12 cellular contexts compared by ENCODE assay signal in the genomic region with DNA sequence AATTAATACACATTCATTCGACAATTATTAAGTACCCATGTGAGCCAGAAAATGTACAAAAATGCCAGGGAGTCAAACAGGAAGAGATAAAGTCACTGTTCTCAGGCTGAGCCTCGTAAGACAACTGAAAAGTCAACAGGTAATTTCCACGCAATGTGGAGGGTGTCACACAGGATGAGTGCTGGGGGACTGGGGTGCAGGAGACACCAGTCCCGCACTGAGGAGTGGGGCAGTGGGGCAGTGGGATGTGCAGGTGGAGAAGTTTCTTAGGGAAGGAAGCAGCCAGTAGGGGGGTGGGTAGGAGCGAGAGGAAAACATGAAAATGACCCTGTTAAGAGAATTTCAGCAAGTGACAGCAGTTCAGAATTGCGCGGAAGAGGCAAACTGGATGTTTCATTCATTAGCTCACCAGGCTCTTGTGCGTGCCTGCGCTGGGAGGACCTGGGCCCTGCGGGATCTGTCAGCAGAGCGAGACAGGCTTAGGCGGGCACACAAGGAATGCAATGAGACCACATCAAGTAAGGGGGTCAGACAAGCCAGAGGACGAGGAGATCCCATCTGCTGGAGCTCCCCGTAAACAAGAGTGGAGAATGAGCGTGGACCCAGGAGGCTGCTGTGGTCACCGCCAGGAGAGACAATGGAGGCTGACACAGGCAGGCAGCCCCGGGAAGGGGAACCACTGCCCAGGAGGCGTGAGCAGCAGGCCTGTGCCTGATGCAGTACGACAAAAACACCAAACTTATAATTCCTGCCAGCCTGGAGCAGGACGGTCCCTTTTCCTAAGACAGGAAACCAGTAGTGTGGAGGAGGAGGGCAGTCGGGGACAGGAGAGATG. TPM values are rescaled to one million over a fixed set of nuclear protein-coding genes. Genes with fewer than 3 reads are reported as not detected.
DNase-seq lines count a peak whose midpoint lies in the region; ATAC-seq and TF ChIP-seq lines count a peak whose summit lies in the region.
"Had no signal": no experiment of that assay in that cellular context is flagged by ENCODE, and none has a peak within 500 bp of the region (broad histone marks: within the 10 kb centered on the region; RNA-seq: fewer than 3 reads in every experiment).

No MANE protein-coding gene starts in this region.

- peak overlapping the region; percentile 36 to 67 (median 54); a peak in 19 of 20 replicates for H3K4me3 ChIP-seq in BLaER1 treated with 17β-estradiol and CSF1 and Interleukin-3, amounts not matched to agents 10 nM and 100 nM
- H3K4me3 ChIP-seq: pancreas, SJCRH30, uterus had no signal

- no peak for DNase-seq in HFFc6
- no peak for DNase-seq in central memory CD8-positive, alpha-beta T cell (ENCODE audit: low spot score in 2 of 2)
- DNase-seq in natural killer cell = no peak
- DNase-seq in NCI-H146 (lab: John Stamatoyannopoulos, UW) = no peak
- no peak for DNase-seq in NCI-H1048 (lab: John Stamatoyannopoulos, UW)
- DNase-seq in NCI-H2107 (lab: John Stamatoyannopoulos, UW) = no peak
- DNase-seq: NCI-H446, pancreas, uterus had no signal

- peak overlapping the region; percentile 89 to 100 (median 97) for H3K4me2 ChIP-seq in BLaER1 treated with 17β-estradiol and CSF1 and Interleukin-3, amounts not matched to agents 10 nM and 100 nM

- peak overlapping the region in 10 of 11 experiments; percentile 70 to 86 (median 80); a peak in 21 of 22 replicates for H3K27ac ChIP-seq in BLaER1 treated with 17β-estradiol and CSF1 and Interleukin-3, amounts not matched to agents 10 nM and 100 nM
- H3K27ac ChIP-seq: pancreas, SJCRH30, uterus had no signal

- no peak for ATAC-seq in central memory CD8-positive, alpha-beta T cell (replicated peaks; ENCODE audit: extremely low read depth, poor library complexity, severe bottlenecking)
- no peak for ATAC-seq in natural killer cell
- no peak for ATAC-seq in GM19035 (IDR thresholded peaks at IDR 0.05; ENCODE audit: unreplicated experiment)

- no peaks in the 10 kb centered on the region for H3K9me3 ChIP-seq in BLaER1 treated with 17β-estradiol and CSF1 and Interleukin-3, amounts not matched to agents 10 nM and 100 nM (replicated peaks in 1 of 11)
- H3K9me3 ChIP-seq: pancreas, SJCRH30, uterus had no signal

- intact Hi-C loops in natural killer cell (cut with micrococcal nuclease) = no loop called here

- peaks cover 99 to 100% (median 100%) of the 10 kb centered on the region in 11 experiments for H4K20me1 ChIP-seq in BLaER1 treated with 17β-estradiol and CSF1 and Interleukin-3, amounts not matched to agents 10 nM and 100 nM

- H3K4me1 Mint-ChIP-seq in HFFc6 (ENCODE audit: low read depth) = peaks cover 50% of the 10 kb centered on the region
- peaks cover 72% of the 10 kb centered on the region for H3K4me1 Mint-ChIP-seq in central memory CD8-positive, alpha-beta T cell
- H3K4me1 Mint-ChIP-seq in natural killer cell = peaks cover 57 to 70% of the 10 kb centered on the region in 2 donors

- H3K27me3 Mint-ChIP-seq in HFFc6 (ENCODE audit: insufficient read depth) (peaks cover 1% of the 10 kb centered on the region; the same call in 1 of the 2 replicates), natural killer cell (ENCODE audit: low read depth in 2 of 2) (no peaks in the 10 kb centered on the region)
- H3K27me3 Mint-ChIP-seq in central memory CD8-positive, alpha-beta T cell = no peaks in the 10 kb centered on the region

- H3K9me3 Mint-ChIP-seq in HFFc6 (no peaks in the 10 kb centered on the region), natural killer cell (no peaks in the 10 kb centered on the region)
- H3K9me3 Mint-ChIP-seq in central memory CD8-positive, alpha-beta T cell = no peaks in the 10 kb centered on the region

- peaks cover 84 to 89% (median 86%) of the 10 kb centered on the region in 10 experiments for H3K4me1 ChIP-seq in BLaER1 treated with 17β-estradiol and CSF1 and Interleukin-3, amounts not matched to agents 10 nM and 100 nM

- no peaks in the 10 kb centered on the region for H3K27me3 ChIP-seq in BLaER1 treated with 17β-estradiol and CSF1 and Interleukin-3, amounts not matched to agents 10 nM and 100 nM
- H3K27me3 ChIP-seq: pancreas, SJCRH30, uterus had no signal

- TF ChIP-seq CTCF in HFFc6 (IDR thresholded peaks at IDR 0.05) (no peak), natural killer cell (IDR thresholded peaks at IDR 0.05) (no peak)

- peak overlapping the region; percentile 67 to 84 (median 76); a peak in 19 of 22 replicates for H3K9ac ChIP-seq in BLaER1 treated with 17β-estradiol and CSF1 and Interleukin-3, amounts not matched to agents 10 nM and 100 nM

- peak overlapping the region; percentile 52; the same call in 1 of the 2 replicates for H3K27ac Mint-ChIP-seq in HFFc6
- H3K27ac Mint-ChIP-seq in central memory CD8-positive, alpha-beta T cell (ENCODE audit: low read depth) = peak overlapping the region; percentile 85
- peak overlapping the region; percentile 85 to 90 for H3K27ac Mint-ChIP-seq in natural killer cell

- H3K36me3 Mint-ChIP-seq in HFFc6 (ENCODE audit: low read depth) (no peaks in the 10 kb centered on the region), natural killer cell (no peaks in the 10 kb centered on the region)
- H3K36me3 Mint-ChIP-seq in central memory CD8-positive, alpha-beta T cell (ENCODE audit: insufficient read depth) = peaks cover 5% of the 10 kb centered on the region

- H3K4me3 Mint-ChIP-seq in HFFc6 (no peak overlapping the region; the same call in 1 of the 2 replicates), natural killer cell (peak overlapping the region; percentile 77)
- H3K4me3 Mint-ChIP-seq in central memory CD8-positive, alpha-beta T cell = peak overlapping the region; percentile 55

- H3K36me3 ChIP-seq in BLaER1 treated with 17β-estradiol and CSF1 and Interleukin-3, amounts not matched to agents 10 nM and 100 nM = peaks cover 13 to 17% (median 16%) of the 10 kb centered on the region in 11 experiments
- H3K36me3 ChIP-seq: pancreas, uterus had no signal

RNA-seq across cellular contexts. Expression of a gene that starts 21.0 kb away (rescaled TPM):
- total RNA-seq in HFFc6 (2021; fragmentation: NEBNext Ultra II Directional; extraction: Animal tissue kit (Norgen Biotek cat#: 25700)) = 10 to 100 TPM; 14.9 to 22.8 (median 18.1) TPM
- total RNA-seq in natural killer cell = 10 to 100 TPM; 25.9 to 33.5 (median 28.1) TPM
